In genomic region chr10:33262871-33263270, GRCh38 we compare ENCODE assay signal across 1 cellular context.
TF ChIP-seq lines count a peak whose summit lies in the region.

No MANE protein-coding gene starts in this region.

TF ChIP-seq in IMR-90, 13 proteins besides CTCF, POLR2A, EP300 and RAD21:
- TF ChIP-seq FOS (IDR thresholded peaks at IDR 0.05; ENCODE audit: low read depth, low read length) (no peak), CEBPB (IDR thresholded peaks at IDR 0.05; ENCODE audit: low read depth, low read length) (no peak), SMC3 (IDR thresholded peaks at IDR 0.05; ENCODE audit: low read depth, low read length) (no peak), RFX5 (IDR thresholded peaks at IDR 0.05; ENCODE audit: low read depth, low read length) (no peak), MAZ (IDR thresholded peaks at IDR 0.05; ENCODE audit: borderline replicate concordance, low read depth, low read length) (no peak), MAFK (IDR thresholded peaks at IDR 0.05; ENCODE audit: low read depth, low read length) (no peak), MXI1 (IDR thresholded peaks at IDR 0.05; ENCODE audit: borderline replicate concordance, low read depth, low read length) (no peak), CHD1 (IDR thresholded peaks at IDR 0.05; ENCODE audit: low read depth, low read length) (no peak), RCOR1 (IDR thresholded peaks at IDR 0.05; ENCODE audit: insufficient replicate concordance, low read length) (no peak), BHLHE40 (IDR thresholded peaks at IDR 0.05; ENCODE audit: low read depth, low read length) (no peak), USF2 (IDR thresholded peaks at IDR 0.05; ENCODE audit: low read depth, low read length) (no peak), NFE2L2 (IDR thresholded peaks at IDR 0.05; ENCODE audit: low read depth, low read length) (no peak)
- TF ChIP-seq, protein P1, sequence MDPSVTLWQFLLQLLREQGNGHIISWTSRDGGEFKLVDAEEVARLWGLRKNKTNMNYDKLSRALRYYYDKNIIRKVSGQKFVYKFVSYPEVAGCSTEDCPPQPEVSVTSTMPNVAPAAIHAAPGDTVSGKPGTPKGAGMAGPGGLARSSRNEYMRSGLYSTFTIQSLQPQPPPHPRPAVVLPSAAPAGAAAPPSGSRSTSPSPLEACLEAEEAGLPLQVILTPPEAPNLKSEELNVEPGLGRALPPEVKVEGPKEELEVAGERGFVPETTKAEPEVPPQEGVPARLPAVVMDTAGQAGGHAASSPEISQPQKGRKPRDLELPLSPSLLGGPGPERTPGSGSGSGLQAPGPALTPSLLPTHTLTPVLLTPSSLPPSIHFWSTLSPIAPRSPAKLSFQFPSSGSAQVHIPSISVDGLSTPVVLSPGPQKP (IDR thresholded peaks at IDR 0.05; ENCODE audit: borderline replicate concordance, low read depth, low read length) = no peak
